Comparison of ENCODE assay signal across 2 cellular contexts in the genomic region with DNA sequence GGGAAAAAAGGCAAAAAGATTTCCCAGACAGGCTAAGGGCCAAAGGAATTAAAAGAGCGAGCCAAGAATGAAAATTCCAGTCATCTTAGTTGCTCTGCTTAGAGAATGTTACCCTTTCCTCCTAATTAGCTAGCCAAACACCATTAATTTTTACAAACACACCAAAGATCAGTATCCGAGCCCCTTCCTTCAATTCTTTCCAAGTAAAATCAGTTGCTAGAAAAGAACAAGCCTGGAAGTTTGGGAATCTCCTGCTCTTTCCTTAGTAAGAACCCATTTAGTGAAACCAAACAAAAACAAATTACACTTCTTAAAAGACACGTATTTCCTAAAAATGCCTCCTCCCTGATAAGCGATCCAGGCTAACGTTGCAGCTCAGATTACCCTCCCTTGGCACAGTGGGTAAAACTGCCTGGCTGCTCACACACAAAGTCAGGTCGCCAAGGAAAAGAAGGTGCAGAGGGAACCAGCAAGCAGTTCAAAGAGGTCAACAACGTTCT.
TF ChIP-seq lines count a peak whose summit lies in the region.

No MANE protein-coding gene starts in this region.

TF ChIP-seq in HEK293, 187 proteins besides CTCF, POLR2A, EP300 and RAD21 (continued from another document and continues in another):
- TF ChIP-seq ZBTB49 (tag by site-specific recombination; IDR thresholded peaks at IDR 0.05; ENCODE audit: low read depth) = no peak
- TF ChIP-seq ZNF473 (tag by site-specific recombination; IDR thresholded peaks at IDR 0.05) = no peak
- TF ChIP-seq ZNF48 (tag by site-specific recombination; IDR thresholded peaks at IDR 0.05) = no peak
- TF ChIP-seq ZNF514 (tag by site-specific recombination; IDR thresholded peaks at IDR 0.05) = no peak
- TF ChIP-seq, protein P1, sequence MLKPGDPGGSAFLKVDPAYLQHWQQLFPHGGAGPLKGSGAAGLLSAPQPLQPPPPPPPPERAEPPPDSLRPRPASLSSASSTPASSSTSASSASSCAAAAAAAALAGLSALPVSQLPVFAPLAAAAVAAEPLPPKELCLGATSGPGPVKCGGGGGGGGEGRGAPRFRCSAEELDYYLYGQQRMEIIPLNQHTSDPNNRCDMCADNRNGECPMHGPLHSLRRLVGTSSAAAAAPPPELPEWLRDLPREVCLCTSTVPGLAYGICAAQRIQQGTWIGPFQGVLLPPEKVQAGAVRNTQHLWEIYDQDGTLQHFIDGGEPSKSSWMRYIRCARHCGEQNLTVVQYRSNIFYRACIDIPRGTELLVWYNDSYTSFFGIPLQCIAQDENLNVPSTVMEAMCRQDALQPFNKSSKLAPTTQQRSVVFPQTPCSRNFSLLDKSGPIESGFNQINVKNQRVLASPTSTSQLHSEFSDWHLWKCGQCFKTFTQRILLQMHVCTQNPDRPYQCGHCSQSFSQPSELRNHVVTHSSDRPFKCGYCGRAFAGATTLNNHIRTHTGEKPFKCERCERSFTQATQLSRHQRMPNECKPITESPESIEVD (tag by site-specific recombination; IDR thresholded peaks at IDR 0.05) = peak; percentile 75
- TF ChIP-seq ZNF596 (tag by site-specific recombination; IDR thresholded peaks at IDR 0.05) = no peak
- TF ChIP-seq FEZF1 (tag by site-specific recombination; IDR thresholded peaks at IDR 0.05) = peak; percentile 91
- no peak for TF ChIP-seq ZNF521 (tag by site-specific recombination; IDR thresholded peaks at IDR 0.05)
- no peak for TF ChIP-seq ZNF830 (tag by site-specific recombination; IDR thresholded peaks at IDR 0.05; ENCODE audit: low read depth)
- TF ChIP-seq, protein P2, sequence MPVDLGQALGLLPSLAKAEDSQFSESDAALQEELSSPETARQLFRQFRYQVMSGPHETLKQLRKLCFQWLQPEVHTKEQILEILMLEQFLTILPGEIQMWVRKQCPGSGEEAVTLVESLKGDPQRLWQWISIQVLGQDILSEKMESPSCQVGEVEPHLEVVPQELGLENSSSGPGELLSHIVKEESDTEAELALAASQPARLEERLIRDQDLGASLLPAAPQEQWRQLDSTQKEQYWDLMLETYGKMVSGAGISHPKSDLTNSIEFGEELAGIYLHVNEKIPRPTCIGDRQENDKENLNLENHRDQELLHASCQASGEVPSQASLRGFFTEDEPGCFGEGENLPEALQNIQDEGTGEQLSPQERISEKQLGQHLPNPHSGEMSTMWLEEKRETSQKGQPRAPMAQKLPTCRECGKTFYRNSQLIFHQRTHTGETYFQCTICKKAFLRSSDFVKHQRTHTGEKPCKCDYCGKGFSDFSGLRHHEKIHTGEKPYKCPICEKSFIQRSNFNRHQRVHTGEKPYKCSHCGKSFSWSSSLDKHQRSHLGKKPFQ (tag by site-specific recombination; IDR thresholded peaks at IDR 0.05) = no peak
- peak; percentile 25; the same call in 1 of the 2 replicates for TF ChIP-seq IKZF3 (tag by site-specific recombination; IDR thresholded peaks at IDR 0.05)
- TF ChIP-seq, protein P3, sequence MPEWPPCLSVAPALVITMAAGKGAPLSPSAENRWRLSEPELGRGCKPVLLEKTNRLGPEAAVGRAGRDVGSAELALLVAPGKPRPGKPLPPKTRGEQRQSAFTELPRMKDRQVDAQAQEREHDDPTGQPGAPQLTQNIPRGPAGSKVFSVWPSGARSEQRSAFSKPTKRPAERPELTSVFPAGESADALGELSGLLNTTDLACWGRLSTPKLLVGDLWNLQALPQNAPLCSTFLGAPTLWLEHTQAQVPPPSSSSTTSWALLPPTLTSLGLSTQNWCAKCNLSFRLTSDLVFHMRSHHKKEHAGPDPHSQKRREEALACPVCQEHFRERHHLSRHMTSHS (tag by site-specific recombination; IDR thresholded peaks at IDR 0.05) = no peak
- no peak for TF ChIP-seq ZNF654 (tag by site-specific recombination; IDR thresholded peaks at IDR 0.05; ENCODE audit: low read depth)
- peak; percentile 48; the same call in 1 of the 2 replicates for TF ChIP-seq ZXDB (tag by site-specific recombination; IDR thresholded peaks at IDR 0.05)
- no peak for TF ChIP-seq ZBTB6 (tag by site-specific recombination; IDR thresholded peaks at IDR 0.05)
- no peak for TF ChIP-seq SCRT2 (tag by site-specific recombination; IDR thresholded peaks at IDR 0.05)
- TF ChIP-seq, protein P4, sequence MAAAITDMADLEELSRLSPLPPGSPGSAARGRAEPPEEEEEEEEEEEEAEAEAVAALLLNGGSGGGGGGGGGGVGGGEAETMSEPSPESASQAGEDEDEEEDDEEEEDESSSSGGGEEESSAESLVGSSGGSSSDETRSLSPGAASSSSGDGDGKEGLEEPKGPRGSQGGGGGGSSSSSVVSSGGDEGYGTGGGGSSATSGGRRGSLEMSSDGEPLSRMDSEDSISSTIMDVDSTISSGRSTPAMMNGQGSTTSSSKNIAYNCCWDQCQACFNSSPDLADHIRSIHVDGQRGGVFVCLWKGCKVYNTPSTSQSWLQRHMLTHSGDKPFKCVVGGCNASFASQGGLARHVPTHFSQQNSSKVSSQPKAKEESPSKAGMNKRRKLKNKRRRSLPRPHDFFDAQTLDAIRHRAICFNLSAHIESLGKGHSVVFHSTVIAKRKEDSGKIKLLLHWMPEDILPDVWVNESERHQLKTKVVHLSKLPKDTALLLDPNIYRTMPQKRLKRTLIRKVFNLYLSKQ (tag by site-specific recombination; IDR thresholded peaks at IDR 0.05; ENCODE audit: borderline replicate concordance) = no peak
- peak; percentile 18; the same call in 1 of the 2 replicates for TF ChIP-seq ZNF600 (tag by site-specific recombination; IDR thresholded peaks at IDR 0.05)
- no peak; the same call in 1 of the 2 replicates for TF ChIP-seq ZNF366 (tag by site-specific recombination; conservative IDR thresholded peaks at IDR 0.05)
- no peak for TF ChIP-seq ZNF157 (tag by site-specific recombination; IDR thresholded peaks at IDR 0.05)

TF ChIP-seq in GM23338, 12 proteins besides CTCF, POLR2A, EP300 and RAD21 (continued from another document):
- TF ChIP-seq, protein P5, sequence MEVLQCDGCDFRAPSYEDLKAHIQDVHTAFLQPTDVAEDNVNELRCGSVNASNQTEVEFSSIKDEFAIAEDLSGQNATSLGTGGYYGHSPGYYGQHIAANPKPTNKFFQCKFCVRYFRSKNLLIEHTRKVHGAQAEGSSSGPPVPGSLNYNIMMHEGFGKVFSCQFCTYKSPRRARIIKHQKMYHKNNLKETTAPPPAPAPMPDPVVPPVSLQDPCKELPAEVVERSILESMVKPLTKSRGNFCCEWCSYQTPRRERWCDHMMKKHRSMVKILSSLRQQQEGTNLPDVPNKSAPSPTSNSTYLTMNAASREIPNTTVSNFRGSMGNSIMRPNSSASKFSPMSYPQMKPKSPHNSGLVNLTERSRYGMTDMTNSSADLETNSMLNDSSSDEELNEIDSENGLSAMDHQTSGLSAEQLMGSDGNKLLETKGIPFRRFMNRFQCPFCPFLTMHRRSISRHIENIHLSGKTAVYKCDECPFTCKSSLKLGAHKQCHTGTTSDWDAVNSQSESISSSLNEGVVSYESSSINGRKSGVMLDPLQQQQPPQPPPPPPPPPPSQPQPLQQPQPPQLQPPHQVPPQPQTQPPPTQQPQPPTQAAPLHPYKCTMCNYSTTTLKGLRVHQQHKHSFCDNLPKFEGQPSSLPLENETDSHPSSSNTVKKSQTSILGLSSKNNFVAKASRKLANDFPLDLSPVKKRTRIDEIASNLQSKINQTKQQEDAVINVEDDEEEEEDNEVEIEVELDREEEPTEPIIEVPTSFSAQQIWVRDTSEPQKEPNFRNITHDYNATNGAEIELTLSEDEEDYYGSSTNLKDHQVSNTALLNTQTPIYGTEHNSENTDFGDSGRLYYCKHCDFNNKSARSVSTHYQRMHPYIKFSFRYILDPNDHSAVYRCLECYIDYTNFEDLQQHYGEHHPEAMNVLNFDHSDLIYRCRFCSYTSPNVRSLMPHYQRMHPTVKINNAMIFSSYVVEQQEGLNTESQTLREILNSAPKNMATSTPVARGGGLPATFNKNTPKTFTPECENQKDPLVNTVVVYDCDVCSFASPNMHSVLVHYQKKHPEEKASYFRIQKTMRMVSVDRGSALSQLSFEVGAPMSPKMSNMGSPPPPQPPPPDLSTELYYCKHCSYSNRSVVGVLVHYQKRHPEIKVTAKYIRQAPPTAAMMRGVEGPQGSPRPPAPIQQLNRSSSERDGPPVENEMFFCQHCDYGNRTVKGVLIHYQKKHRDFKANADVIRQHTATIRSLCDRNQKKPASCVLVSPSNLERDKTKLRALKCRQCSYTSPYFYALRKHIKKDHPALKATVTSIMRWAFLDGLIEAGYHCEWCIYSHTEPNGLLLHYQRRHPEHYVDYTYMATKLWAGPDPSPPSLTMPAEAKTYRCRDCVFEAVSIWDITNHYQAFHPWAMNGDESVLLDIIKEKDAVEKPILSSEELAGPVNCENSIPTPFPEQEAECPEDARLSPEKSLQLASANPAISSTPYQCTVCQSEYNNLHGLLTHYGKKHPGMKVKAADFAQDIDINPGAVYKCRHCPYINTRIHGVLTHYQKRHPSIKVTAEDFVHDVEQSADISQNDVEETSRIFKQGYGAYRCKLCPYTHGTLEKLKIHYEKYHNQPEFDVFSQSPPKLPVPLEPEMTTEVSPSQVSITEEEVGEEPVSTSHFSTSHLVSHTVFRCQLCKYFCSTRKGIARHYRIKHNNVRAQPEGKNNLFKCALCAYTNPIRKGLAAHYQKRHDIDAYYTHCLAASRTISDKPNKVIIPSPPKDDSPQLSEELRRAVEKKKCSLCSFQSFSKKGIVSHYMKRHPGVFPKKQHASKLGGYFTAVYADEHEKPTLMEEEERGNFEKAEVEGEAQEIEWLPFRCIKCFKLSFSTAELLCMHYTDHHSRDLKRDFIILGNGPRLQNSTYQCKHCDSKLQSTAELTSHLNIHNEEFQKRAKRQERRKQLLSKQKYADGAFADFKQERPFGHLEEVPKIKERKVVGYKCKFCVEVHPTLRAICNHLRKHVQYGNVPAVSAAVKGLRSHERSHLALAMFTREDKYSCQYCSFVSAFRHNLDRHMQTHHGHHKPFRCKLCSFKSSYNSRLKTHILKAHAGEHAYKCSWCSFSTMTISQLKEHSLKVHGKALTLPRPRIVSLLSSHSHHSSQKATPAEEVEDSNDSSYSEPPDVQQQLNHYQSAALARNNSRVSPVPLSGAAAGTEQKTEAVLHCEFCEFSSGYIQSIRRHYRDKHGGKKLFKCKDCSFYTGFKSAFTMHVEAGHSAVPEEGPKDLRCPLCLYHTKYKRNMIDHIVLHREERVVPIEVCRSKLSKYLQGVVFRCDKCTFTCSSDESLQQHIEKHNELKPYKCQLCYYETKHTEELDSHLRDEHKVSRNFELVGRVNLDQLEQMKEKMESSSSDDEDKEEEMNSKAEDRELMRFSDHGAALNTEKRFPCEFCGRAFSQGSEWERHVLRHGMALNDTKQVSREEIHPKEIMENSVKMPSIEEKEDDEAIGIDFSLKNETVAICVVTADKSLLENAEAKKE (CRISPR knock-in tag; IDR thresholded peaks at IDR 0.05) = no peak
- TF ChIP-seq ZNF114 (CRISPR knock-in tag; IDR thresholded peaks at IDR 0.05) (no peak), JUNB (IDR thresholded peaks at IDR 0.05; ENCODE audit: unreplicated experiment) (no peak)
TF ChIP-seq in GM23338: peak in this region for 0.
